19 cellular contexts compared by ENCODE assay signal in genomic region chr6:10745116-10745515, GRCh38. TPM values are rescaled to one million over a fixed set of nuclear protein-coding genes. Genes with fewer than 3 reads are reported as not detected.
"Had no signal": no experiment of that assay in that cellular context is flagged by ENCODE, and none has a peak within 500 bp of the region (broad histone marks: within the 10 kb centered on the region; RNA-seq: fewer than 3 reads in every experiment).

No MANE protein-coding gene starts in this region.

- ATAC-seq: stimulated activated naive CD8-positive, alpha-beta T cell treated with anti-CD3 and anti-CD28 coated beads, Interleukin-15, Interleukin-2, amounts not matched to agents 100 U/mL and 50 U/mL, for 24 hours had no signal

- H3K4me3 ChIP-seq: colonic mucosa, suprapubic skin, transverse colon, vagina had no signal

- DNase-seq: activated B cell treated with CpG ODN at 0.5 μM for 24 hours; activated CD4-positive, alpha-beta memory T cell treated with anti-CD3 and anti-CD28 coated beads, Interleukin-2, amount 10 ng/mL, durations not matched to agents 7 days and 5 days; activated CD4-positive, alpha-beta T cell treated with anti-CD3 and anti-CD28 coated beads for 4 hours; activated effector memory CD4-positive, alpha-beta T cell treated with Interleukin-2 at 50 U/mL for 16 hours; activated T-cell treated with anti-CD3 and anti-CD28 coated beads, Interleukin-2, amount 50 U/mL, for 48 hours; colonic mucosa; foreskin melanocyte; midbrain; nephron progenitor cell; occipital lobe; stimulated activated naive CD8-positive, alpha-beta T cell treated with anti-CD3 and anti-CD28 coated beads, Interleukin-15, Interleukin-2, amounts not matched to agents 100 U/mL and 50 U/mL, for 24 hours; transverse colon had no signal

- H3K36me3 ChIP-seq: colonic mucosa, vagina had no signal

- H3K36me3 Mint-ChIP-seq: activated naive CD4-positive, alpha-beta T cell treated with anti-CD3 and anti-CD28 coated beads, Interleukin-2, amount 50 U/mL, for 24 hours had no signal

- H3K9me3 Mint-ChIP-seq: activated B cell treated with CpG ODN at 0.5 μM for 24 hours; activated CD4-positive, alpha-beta memory T cell treated with anti-CD3 and anti-CD28 coated beads, Interleukin-2, amount 10 ng/mL, durations not matched to agents 7 days and 5 days; activated naive CD4-positive, alpha-beta T cell treated with anti-CD3 and anti-CD28 coated beads, Interleukin-2, amount 50 U/mL, for 24 hours; nephron progenitor cell had no signal

- H3K27me3 ChIP-seq: colonic mucosa, suprapubic skin, transverse colon, vagina had no signal

- H3K4me3 Mint-ChIP-seq: activated B cell treated with CpG ODN at 0.5 μM for 24 hours; activated CD4-positive, alpha-beta memory T cell treated with anti-CD3 and anti-CD28 coated beads, Interleukin-2, amount 10 ng/mL, durations not matched to agents 7 days and 5 days; activated naive CD4-positive, alpha-beta T cell treated with anti-CD3 and anti-CD28 coated beads, Interleukin-2, amount 50 U/mL, for 24 hours; nephron progenitor cell had no signal

- H3K27ac Mint-ChIP-seq: activated B cell treated with CpG ODN at 0.5 μM for 24 hours; activated CD4-positive, alpha-beta memory T cell treated with anti-CD3 and anti-CD28 coated beads, Interleukin-2, amount 10 ng/mL, durations not matched to agents 7 days and 5 days; activated naive CD4-positive, alpha-beta T cell treated with anti-CD3 and anti-CD28 coated beads, Interleukin-2, amount 50 U/mL, for 24 hours; nephron progenitor cell; progenitor cell of endocrine pancreas had no signal

- H3K27ac ChIP-seq: colonic mucosa, suprapubic skin, transverse colon, vagina had no signal

- H3K9me3 ChIP-seq: colonic mucosa, suprapubic skin, transverse colon, vagina had no signal

- H3K27me3 Mint-ChIP-seq: activated B cell treated with CpG ODN at 0.5 μM for 24 hours; activated CD4-positive, alpha-beta memory T cell treated with anti-CD3 and anti-CD28 coated beads, Interleukin-2, amount 10 ng/mL, durations not matched to agents 7 days and 5 days; activated naive CD4-positive, alpha-beta T cell treated with anti-CD3 and anti-CD28 coated beads, Interleukin-2, amount 50 U/mL, for 24 hours; progenitor cell of endocrine pancreas had no signal

RNA-seq across cellular contexts. Expression of gene C6orf52, which starts 50.7 kb away (rescaled TPM):
- total RNA-seq: lung microvascular endothelial cell, skeletal muscle tissue, suprapubic skin, transverse colon, vagina had no signal
- polyA plus RNA-seq: keratinocyte had no signal
